Comparison of ENCODE assay signal across 7 cellular contexts in genomic region chr4:164977243-164978164, GRCh38. TPM values are rescaled to one million over a fixed set of nuclear protein-coding genes. Genes with fewer than 3 reads are reported as not detected.
DNase-seq lines count a peak whose midpoint lies in the region; ATAC-seq and TF ChIP-seq lines count a peak whose summit lies in the region.

TSS of gene TRIM61 (minus strand) at chr4:164977657. CDS start at chr4:164970002, 7,655 bp downstream.

- H3K4me3 ChIP-seq in aorta (ENCODE audit: low read length in 2 of 2): peak within 1 kb of the TSS; percentile 15 to 38

- peak; percentile 12 for TF ChIP-seq CTCF in progenitor cell of endocrine pancreas (IDR thresholded peaks at IDR 0.05; ENCODE audit: unreplicated experiment)

- DNase-seq in activated T-cell treated with anti-CD3 and anti-CD28 coated beads for 24 hours (ENCODE audit: low read depth): peak; percentile 41
- peak; percentile 41 for DNase-seq in fibroblast of peridontal ligament (ENCODE audit: extremely low read depth)
- DNase-seq in progenitor cell of endocrine pancreas (ENCODE audit: low spot score, unreplicated experiment): peak; percentile 37
- peak; percentile 53 to 86 for DNase-seq in aorta
- no peak for DNase-seq in HuH-7 (ENCODE audit: low spot score)

- WGBS in aorta, 2 donors: 12 to 16% methylated on average over 27 of the region's 27 CpGs

- H3K9me3 ChIP-seq in aorta (ENCODE audit: control insufficient read depth, low read length): peaks cover 4% of the 10 kb centered on the region

- peak within 1 kb of the TSS; percentile 95 for H3K4me3 Mint-ChIP-seq in progenitor cell of endocrine pancreas (ENCODE audit: low read depth)

- intact Hi-C loops in aorta (cut with DNase I): no loop called here

- peaks cover 6% of the 10 kb centered on the region for H3K4me1 Mint-ChIP-seq in progenitor cell of endocrine pancreas (ENCODE audit: low read depth)

- no peaks in the 10 kb centered on the region for H3K27me3 Mint-ChIP-seq in progenitor cell of endocrine pancreas

- peaks cover 2% of the 10 kb centered on the region for H3K36me3 Mint-ChIP-seq in progenitor cell of endocrine pancreas (ENCODE audit: insufficient read depth)

- H3K27me3 ChIP-seq in aorta (ENCODE audit: control insufficient read depth in 1 of 2, insufficient read depth in 2 of 2, low read length in 1 of 2): no peaks in the 10 kb centered on the region

- H3K36me3 ChIP-seq in aorta (ENCODE audit: control insufficient read depth in 1 of 2, insufficient read depth in 2 of 2, low read length in 1 of 2): no peaks in the 10 kb centered on the region

- H3K4me1 ChIP-seq in aorta (ENCODE audit: control insufficient read depth in 1 of 2, insufficient read depth in 2 of 2, low read length in 2 of 2): no peaks in the 10 kb centered on the region

- peak; percentile 88 for ATAC-seq in GM19328 (IDR thresholded peaks at IDR 0.05; ENCODE audit: unreplicated experiment)
- ATAC-seq in HG03432 (IDR thresholded peaks at IDR 0.05; ENCODE audit: unreplicated experiment): peak; percentile 100
- peak; percentile 73 for ATAC-seq in aorta (ENCODE audit: low FRiP score)

- H3K27ac ChIP-seq in aorta (ENCODE audit: low read depth in 1 of 2, low read length in 2 of 2): no peak within 1 kb of the TSS

- no peaks in the 10 kb centered on the region for H3K9me3 Mint-ChIP-seq in progenitor cell of endocrine pancreas (ENCODE audit: low read depth)

- H3K27ac Mint-ChIP-seq in progenitor cell of endocrine pancreas: peak within 1 kb of the TSS; percentile 95

RNA-seq across cellular contexts. Expression of gene TRIM61, which starts in this region (rescaled TPM):
- total RNA-seq in progenitor cell of endocrine pancreas: 2.3 and 3.5 TPM in 2 replicates
- total RNA-seq in aorta: under 1 TPM; 0.81 to 0.94 TPM
- polyA plus RNA-seq in aorta: under 1 TPM; 0.50 to 0.56 TPM

Comparison
In these comparisons a context has a peak if more than half of its experiments do, and no peak if none do; other contexts are left out.
1. Peak in DNase-seq, ATAC-seq and H3K4me3 ChIP-seq in aorta; RNA of the gene not detected or under 1 TPM.